16 cellular contexts compared by ENCODE assay signal in genomic region chr11:44519989-44520737, GRCh38. TPM values are rescaled to one million over a fixed set of nuclear protein-coding genes. Genes with fewer than 3 reads are reported as not detected.
DNase-seq lines count a peak whose midpoint lies in the region; ATAC-seq and TF ChIP-seq lines count a peak whose summit lies in the region.
"Had no signal": no experiment of that assay in that cellular context is flagged by ENCODE, and none has a peak within 500 bp of the region (broad histone marks: within the 10 kb centered on the region; RNA-seq: fewer than 3 reads in every experiment).

No MANE protein-coding gene starts in this region.

- no peaks in the 10 kb centered on the region for H3K27me3 ChIP-seq in GM23338 (ENCODE audit: insufficient read depth)
- H3K27me3 ChIP-seq in esophagus muscularis mucosa: peaks cover 0 to 4% (median 0%) of the 10 kb centered on the region in 4 donors
- H3K27me3 ChIP-seq in mesendoderm (ENCODE audit: insufficient read depth, low read length, poor library complexity): no peaks in the 10 kb centered on the region
- H3K27me3 ChIP-seq in smooth muscle cell (ENCODE audit: low read depth): peaks cover 18% of the 10 kb centered on the region

- no peaks in the 10 kb centered on the region; the same call in 2 of the 3 replicates for H3K36me3 Mint-ChIP-seq in GM23338 (ENCODE audit: low read depth)
- H3K36me3 Mint-ChIP-seq: activated naive CD8-positive, alpha-beta T cell; CD4-positive, CD25-positive, alpha-beta regulatory T cell; T-cell had no signal

- DNase-seq in GM23338 (ENCODE audit: low spot score) (peak; percentile 39), esophagus muscularis mucosa (ENCODE audit: extremely low spot score) (no peak), mesendoderm (no peak), smooth muscle cell (lab: John Stamatoyannopoulos, UW; ENCODE audit: unreplicated experiment) (no peak), middle frontal gyrus (ENCODE audit: extremely low spot score, low spot score) (no peak), NAMALWA (ENCODE audit: low spot score) (no peak), AML-193 (lab: John Stamatoyannopoulos, UW) (no peak)
- DNase-seq: CD4-positive, CD25-positive, alpha-beta regulatory T cell; GM23248; head of caudate nucleus; NCI-H1694 treated with DMSO at 0.1 percent for 48 hours; T-cell had no signal

- H3K4me3 ChIP-seq in GM23338 (no peak overlapping the region), esophagus muscularis mucosa (peak overlapping the region; percentile 18 to 33 (median 30)), mesendoderm (ENCODE audit: low read length) (no peak overlapping the region), smooth muscle cell (no peak overlapping the region)
- H3K4me3 ChIP-seq: GM23248 had no signal

- no peak overlapping the region for H3K9ac ChIP-seq in mesendoderm (ENCODE audit: low read length)
- no peak overlapping the region for H3K9ac ChIP-seq in smooth muscle cell (ENCODE audit: low read depth)
- H3K9ac ChIP-seq: GM23248 had no signal

- TF ChIP-seq CTCF in GM23338 (conservative IDR thresholded peaks at IDR 0.05; ENCODE audit: low read depth in 2 of 2) (no peak), esophagus muscularis mucosa (IDR thresholded peaks at IDR 0.05) (no peak), smooth muscle cell (IDR thresholded peaks at IDR 0.05; ENCODE audit: borderline replicate concordance, insufficient read depth, poor library complexity, severe bottlenecking) (no peak)

- H3K4me3 Mint-ChIP-seq in GM23338: no peak overlapping the region
- H3K4me3 Mint-ChIP-seq: activated naive CD8-positive, alpha-beta T cell; activated T-helper 1 cell treated with anti-CD3 and anti-CD28 coated beads, Interleukin-12 subunit alpha, Interleukin-12 subunit beta, Interleukin-2, Interleukin-4 antibody, amounts not matched to agents 30 ng/mL and 10 ng/mL and 1 ng/mL, durations not matched to agents 14 hours and 24 hours and 36 hours; CD4-positive, CD25-positive, alpha-beta regulatory T cell; neural crest cell; T-cell had no signal

- H2BK5ac ChIP-seq in mesendoderm (ENCODE audit: low read length): no peak overlapping the region

- 32% methylated on average over 27 of the region's 43 CpGs for whole genome bisulfite sequencing in esophagus muscularis mucosa
- no CpG with 5 or more reads among the region's 43 CpGs for WGBS in mesendoderm (ENCODE audit: extremely low coverage, insufficient coverage, low lambda C conversion rate)
- WGBS in smooth muscle cell (ENCODE audit: low lambda C conversion rate): 55% methylated on average over 43 of the region's 43 CpGs

- H3K4me1 ChIP-seq in GM23338 (ENCODE audit: insufficient read depth): no peaks in the 10 kb centered on the region
- peaks cover 3 to 19% (median 16%) of the 10 kb centered on the region in 4 donors for H3K4me1 ChIP-seq in esophagus muscularis mucosa
- H3K4me1 ChIP-seq in mesendoderm (ENCODE audit: control insufficient read depth, low read depth, low read length): no peaks in the 10 kb centered on the region
- no peaks in the 10 kb centered on the region for H3K4me1 ChIP-seq in smooth muscle cell (ENCODE audit: low read depth)

- H3K56ac ChIP-seq in mesendoderm (ENCODE audit: low read length): peak overlapping the region; percentile 11

- H3K36me3 ChIP-seq in GM23338 (ENCODE audit: insufficient read depth) (no peaks in the 10 kb centered on the region), esophagus muscularis mucosa (no peaks in the 10 kb centered on the region), mesendoderm (ENCODE audit: control insufficient read depth, insufficient read depth, low read length) (no peaks in the 10 kb centered on the region), smooth muscle cell (ENCODE audit: low read depth) (no peaks in the 10 kb centered on the region)

- no peak for TF ChIP-seq EP300 in esophagus muscularis mucosa (IDR thresholded peaks at IDR 0.05)

- ATAC-seq in GM23338 (peak; percentile 36), HG03521 (IDR thresholded peaks at IDR 0.05; ENCODE audit: unreplicated experiment) (no peak)
- ATAC-seq: T-cell had no signal

- H4K20me1 ChIP-seq in GM23338 (replicated peaks; ENCODE audit: insufficient read depth): no peaks in the 10 kb centered on the region
- no peaks in the 10 kb centered on the region for H4K20me1 ChIP-seq in smooth muscle cell (ENCODE audit: low read depth)

- peaks cover 6% of the 10 kb centered on the region for H3K27me3 Mint-ChIP-seq in GM23338 (ENCODE audit: insufficient read depth, low read depth, poor library complexity)

- H2BK120ac ChIP-seq in mesendoderm (ENCODE audit: low read depth, low read length): no peak overlapping the region

- H3K79me1 ChIP-seq in mesendoderm (ENCODE audit: low read length): no peaks in the 10 kb centered on the region

- H3K27ac Mint-ChIP-seq in GM23338: no peak overlapping the region; the same call in 1 of the 2 replicates
- H3K27ac Mint-ChIP-seq: activated naive CD8-positive, alpha-beta T cell; activated T-helper 1 cell treated with anti-CD3 and anti-CD28 coated beads, Interleukin-12 subunit alpha, Interleukin-12 subunit beta, Interleukin-2, Interleukin-4 antibody, amounts not matched to agents 30 ng/mL and 10 ng/mL and 1 ng/mL, durations not matched to agents 14 hours and 24 hours and 36 hours; T-cell had no signal

- intact Hi-C loops in esophagus muscularis mucosa (cut with DNase I): loop anchor here (5.0 kb wide), 1 partner anchor 423 kb away; the partner anchor contains the start of gene EXT2

- H4K8ac ChIP-seq in mesendoderm (ENCODE audit: low read depth, low read length): no peak overlapping the region

- H3F3A ChIP-seq in GM23338 (replicated peaks; ENCODE audit: low read depth) (no peaks in the 10 kb centered on the region), smooth muscle cell (ENCODE audit: low read depth) (no peaks in the 10 kb centered on the region)

- no peak overlapping the region for H2AK5ac ChIP-seq in mesendoderm (ENCODE audit: low read length)

- H3K27ac ChIP-seq in GM23338 (ENCODE audit: low read depth) (no peak overlapping the region), esophagus muscularis mucosa (replicated peaks in 1 of 4) (peak overlapping the region; percentile 52 to 75 (median 67)), mesendoderm (ENCODE audit: low read depth, low read length) (no peak overlapping the region), smooth muscle cell (ENCODE audit: low read depth) (no peak overlapping the region)
- H3K27ac ChIP-seq: GM23248 had no signal

- no peak for TF ChIP-seq POLR2A in esophagus muscularis mucosa (IDR thresholded peaks at IDR 0.05; ENCODE audit: low read depth)

- no peaks in the 10 kb centered on the region for H3K9me2 ChIP-seq in GM23338 (ENCODE audit: insufficient read depth)

- peaks cover 3% of the 10 kb centered on the region; the same call in 2 of the 3 replicates for H3K4me1 Mint-ChIP-seq in GM23338

- H3K9me3 ChIP-seq in esophagus muscularis mucosa: no peaks in the 10 kb centered on the region
- no peaks in the 10 kb centered on the region for H3K9me3 ChIP-seq in smooth muscle cell (replicated peaks; ENCODE audit: low read depth)

- no peak overlapping the region for H3K18ac ChIP-seq in mesendoderm (ENCODE audit: low read length)

- no peak overlapping the region for H3K4me2 ChIP-seq in GM23338
- no peak overlapping the region for H3K4me2 ChIP-seq in mesendoderm (ENCODE audit: low read length)
- peak overlapping the region; percentile 31 for H3K4me2 ChIP-seq in smooth muscle cell

- H3K9me3 Mint-ChIP-seq in GM23338: no peaks in the 10 kb centered on the region
- H3K9me3 Mint-ChIP-seq: activated T-helper 1 cell treated with anti-CD3 and anti-CD28 coated beads, Interleukin-12 subunit alpha, Interleukin-12 subunit beta, Interleukin-2, Interleukin-4 antibody, amounts not matched to agents 30 ng/mL and 10 ng/mL and 1 ng/mL, durations not matched to agents 14 hours and 24 hours and 36 hours; CD4-positive, CD25-positive, alpha-beta regulatory T cell; neural crest cell; T-cell had no signal

- H2AFZ ChIP-seq in GM23338 (peak overlapping the region; percentile 83), smooth muscle cell (ENCODE audit: low read depth) (no peak overlapping the region)
- H2AFZ ChIP-seq: GM23248 had no signal

- H3K79me2 ChIP-seq in GM23338 (replicated peaks; ENCODE audit: insufficient read depth) (no peaks in the 10 kb centered on the region), mesendoderm (ENCODE audit: control insufficient read depth, insufficient read depth, low read length) (no peaks in the 10 kb centered on the region), smooth muscle cell (ENCODE audit: low read depth) (no peaks in the 10 kb centered on the region)

- no peak overlapping the region for H3K23ac ChIP-seq in mesendoderm (ENCODE audit: low read length)

- no peak overlapping the region for H2BK15ac ChIP-seq in mesendoderm (replicated peaks; ENCODE audit: low read depth)

- H4K5ac ChIP-seq in mesendoderm (ENCODE audit: low read length): no peak overlapping the region

- no peak overlapping the region for H3K4ac ChIP-seq in mesendoderm (ENCODE audit: low read depth, low read length)

TF ChIP-seq in GM23338, 12 proteins besides CTCF, POLR2A, EP300 and RAD21:
- TF ChIP-seq JUNB (IDR thresholded peaks at IDR 0.05; ENCODE audit: unreplicated experiment) (no peak), POLR2AphosphoS5 (IDR thresholded peaks at IDR 0.05; ENCODE audit: low read depth) (no peak), CREB1 (CRISPR knock-in tag; IDR thresholded peaks at IDR 0.05; ENCODE audit: low read depth) (no peak), STAT1 (IDR thresholded peaks at IDR 0.05; ENCODE audit: unreplicated experiment) (no peak)
- TF ChIP-seq, protein P1, sequence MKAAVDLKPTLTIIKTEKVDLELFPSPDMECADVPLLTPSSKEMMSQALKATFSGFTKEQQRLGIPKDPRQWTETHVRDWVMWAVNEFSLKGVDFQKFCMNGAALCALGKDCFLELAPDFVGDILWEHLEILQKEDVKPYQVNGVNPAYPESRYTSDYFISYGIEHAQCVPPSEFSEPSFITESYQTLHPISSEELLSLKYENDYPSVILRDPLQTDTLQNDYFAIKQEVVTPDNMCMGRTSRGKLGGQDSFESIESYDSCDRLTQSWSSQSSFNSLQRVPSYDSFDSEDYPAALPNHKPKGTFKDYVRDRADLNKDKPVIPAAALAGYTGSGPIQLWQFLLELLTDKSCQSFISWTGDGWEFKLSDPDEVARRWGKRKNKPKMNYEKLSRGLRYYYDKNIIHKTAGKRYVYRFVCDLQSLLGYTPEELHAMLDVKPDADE (IDR thresholded peaks at IDR 0.05): no peak

RNA-seq across cellular contexts. Expression of gene CD82, which starts 45.3 kb away (rescaled TPM):
- total RNA-seq in GM23338 (2014; rRNA removed; shearing (Covaris generic)): 4.9 and 9.6 TPM in 2 replicates
- polyA plus RNA-seq in GM23338 (2016; fragmentation: Nextera tagmentation; extraction: Ambion mirVana) (4.4 and 5.5 TPM in 2 replicates), smooth muscle cell (252 and 270 TPM in 2 replicates)
- total RNA-seq in esophagus muscularis mucosa (10 to 100 TPM; 11.0 to 20.6 (median 16.3) TPM), smooth muscle cell (43.8 and 58.6 TPM in 2 replicates)
- 0.81 TPM for polyA plus RNA-seq in mesendoderm (2013, experiment 1 of 2)
- polyA plus RNA-seq in mesendoderm (2013, experiment 2 of 2): 0.91 TPM

Comparison
In these comparisons a context has a peak if more than half of its experiments do, and no peak if none do; other contexts are left out.
1. H3K27ac ChIP-seq: peak in esophagus muscularis mucosa (4 of 4); none in GM23338 (single experiment), mesendoderm (single experiment) and smooth muscle cell (single experiment).
2. H3K4me3 ChIP-seq: peak in esophagus muscularis mucosa (4 of 4); none in GM23338 (single experiment), mesendoderm (single experiment) and smooth muscle cell (single experiment).